12 cellular contexts compared by ENCODE assay signal in the genomic region with DNA sequence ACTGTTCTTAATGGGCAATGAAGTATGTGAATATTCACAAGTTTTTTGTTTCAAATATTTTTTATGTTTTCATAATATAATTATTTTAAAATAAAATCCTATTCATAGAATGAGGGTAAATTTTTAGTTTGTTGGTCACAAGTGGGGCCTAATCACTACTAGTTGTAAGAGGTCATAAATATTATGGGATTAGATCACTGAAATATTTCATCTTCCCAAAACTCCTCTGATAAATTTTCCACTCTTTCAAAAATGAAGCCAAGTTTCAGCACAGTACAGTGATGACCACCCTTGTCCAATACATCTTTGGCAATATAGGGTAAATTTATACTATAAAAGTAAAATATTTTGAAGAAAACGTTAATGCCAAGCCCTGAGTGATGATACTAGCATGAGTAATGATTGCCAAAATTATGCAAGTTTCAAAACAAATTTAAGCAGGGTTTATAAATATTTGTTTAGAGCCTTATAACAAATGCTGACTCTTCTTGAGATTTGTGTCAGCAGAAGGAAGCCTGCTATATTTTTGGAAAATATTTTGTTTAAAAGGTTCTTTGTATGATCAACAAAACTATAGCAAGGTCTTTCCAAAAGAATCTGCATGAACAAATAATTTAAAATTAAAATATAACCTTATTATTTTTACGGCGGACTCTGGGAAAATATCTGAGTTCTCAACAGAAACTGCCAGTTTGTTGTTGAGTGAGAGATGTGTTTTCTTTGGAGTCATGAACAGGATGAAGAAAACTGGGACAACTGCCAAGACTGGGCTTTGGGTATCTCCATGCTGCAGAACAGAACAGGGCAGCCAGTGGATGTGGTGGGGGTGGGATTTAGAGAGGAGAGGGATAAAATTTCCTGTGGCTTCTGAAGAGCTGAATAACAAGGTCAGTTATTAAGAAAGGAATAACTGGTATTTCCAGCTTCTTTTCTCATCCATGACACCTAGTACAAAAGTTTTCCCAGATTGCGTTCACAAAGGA. TPM values are rescaled to one million over a fixed set of nuclear protein-coding genes. Genes with fewer than 3 reads are reported as not detected.
DNase-seq lines count a peak whose midpoint lies in the region; ATAC-seq, FAIRE-seq and TF ChIP-seq lines count a peak whose summit lies in the region.
"Had no signal": no experiment of that assay in that cellular context is flagged by ENCODE, and none has a peak within 500 bp of the region (broad histone marks: within the 10 kb centered on the region; RNA-seq: fewer than 3 reads in every experiment).

No MANE protein-coding gene starts in this region.

- no peaks in the 10 kb centered on the region for H3K9me3 ChIP-seq in lung (ENCODE audit: control insufficient read depth in 2 of 2, insufficient read depth in 1 of 2, low read length in 1 of 2)

- H3K4me3 ChIP-seq in bronchial epithelial cell (ENCODE audit: low read depth, low read length) (no peak overlapping the region), lung (no peak overlapping the region)

- TF ChIP-seq CTCF in Calu3 (IDR thresholded peaks at IDR 0.05; ENCODE audit: unreplicated experiment): no peak
- TF ChIP-seq CTCF in bronchial epithelial cell (IDR thresholded peaks at IDR 0.05; ENCODE audit: insufficient read depth, low read length, severe bottlenecking): no peak
- TF ChIP-seq CTCF in lung (IDR thresholded peaks at IDR 0.05; ENCODE audit: control extremely low read depth, extremely low read depth): no peak

- peak overlapping the region; percentile 51 for H3K4me3 Mint-ChIP-seq in Calu3 (ENCODE audit: low read depth, unreplicated experiment)
- H3K4me3 Mint-ChIP-seq: activated naive CD4-positive, alpha-beta T cell treated with anti-CD3 and anti-CD28 coated beads, Interleukin-2, amount 50 U/mL, for 24 hours; CD8-positive, alpha-beta T cell; stimulated activated naive B cell treated with anti-CD40 and anti-IgM and Interleukin-4, amounts not matched to agents 10 μg/mL and 1 μg/mL and 100 μg/mL, for 72 hours had no signal

- 50 to 80% methylated on average over 4 of the region's 4 CpGs for WGBS in lung, 2 donors

- no peaks in the 10 kb centered on the region for H3K36me3 ChIP-seq in bronchial epithelial cell (ENCODE audit: control insufficient read depth, insufficient read depth, low read length)
- no peaks in the 10 kb centered on the region for H3K36me3 ChIP-seq in lung (ENCODE audit: control insufficient read depth in 2 of 2, insufficient read depth in 2 of 2, low read length in 2 of 2)

- H3K27me3 ChIP-seq in bronchial epithelial cell (ENCODE audit: control insufficient read depth, insufficient read depth, low read length): no peaks in the 10 kb centered on the region
- no peaks in the 10 kb centered on the region for H3K27me3 ChIP-seq in lung (ENCODE audit: control insufficient read depth, insufficient read depth)

- intact Hi-C loops in Calu3 (cut with micrococcal nuclease; ENCODE audit: unreplicated experiment): no loop called here

- no peak for FAIRE-seq in bronchial epithelial cell (lab: Jason Lieb, UNC)
- FAIRE-seq: TTC549 had no signal

- peak overlapping the region; percentile 82 for H3K27ac Mint-ChIP-seq in Calu3 (ENCODE audit: unreplicated experiment)
- H3K27ac Mint-ChIP-seq: activated naive CD4-positive, alpha-beta T cell treated with anti-CD3 and anti-CD28 coated beads, Interleukin-2, amount 50 U/mL, for 24 hours; CD8-positive, alpha-beta T cell; stimulated activated naive B cell treated with anti-CD40 and anti-IgM and Interleukin-4, amounts not matched to agents 10 μg/mL and 1 μg/mL and 100 μg/mL, for 72 hours had no signal

- peak; percentile 83 for DNase-seq in Calu3
- peak; percentile 42 to 65 for DNase-seq in NCI-H2081 (lab: John Stamatoyannopoulos, UW)
- DNase-seq in bronchial epithelial cell (ENCODE audit: low read depth): peak; percentile 56
- DNase-seq in lung (ENCODE audit: low spot score): peak; percentile 50
- DNase-seq in activated CD4-positive, CD25-positive, alpha-beta regulatory T cell (lab: John Stamatoyannopoulos, UW): no peak
- no peak for DNase-seq in activated CD4-positive, alpha-beta T cell treated with anti-CD3 and anti-CD28 coated beads, Interleukin-2, amount 50 U/mL, for 1 hour
- DNase-seq: CD8-positive, alpha-beta T cell; stimulated activated naive B cell treated with anti-CD40 and anti-IgM and Interleukin-4, amounts not matched to agents 10 μg/mL and 1 μg/mL and 100 μg/mL, for 72 hours had no signal

- peaks cover 1 to 2% of the 10 kb centered on the region in 2 donors for H3K4me1 ChIP-seq in lung (ENCODE audit: control insufficient read depth in 2 of 2, insufficient read depth in 2 of 2, low read length in 2 of 2)

- peaks cover 12% of the 10 kb centered on the region for H3K36me3 Mint-ChIP-seq in Calu3 (ENCODE audit: insufficient read depth, unreplicated experiment)
- H3K36me3 Mint-ChIP-seq: activated naive CD4-positive, alpha-beta T cell treated with anti-CD3 and anti-CD28 coated beads, Interleukin-2, amount 50 U/mL, for 24 hours; CD8-positive, alpha-beta T cell; stimulated activated naive B cell treated with anti-CD40 and anti-IgM and Interleukin-4, amounts not matched to agents 10 μg/mL and 1 μg/mL and 100 μg/mL, for 72 hours had no signal

- BruUV-seq in Calu3 (replicated peaks; lab: Mats Ljungman, UMichigan): no TSS peak

- CTCF ChIA-PET in Calu3 (lab: Charles Lee): interaction anchor here (0.7 to 2.2 kb wide), 16 partner anchors 8 to 94 kb away, joined by 3 to 12 read pairs (median 4); a partner anchor contains a TSS

- ATAC-seq in lung (ENCODE audit: insufficient read depth, low FRiP score): no peak
- no peak for ATAC-seq in HG03378 (IDR thresholded peaks at IDR 0.05; ENCODE audit: unreplicated experiment)
- ATAC-seq in HG03571 (IDR thresholded peaks at IDR 0.05; ENCODE audit: unreplicated experiment): no peak
- ATAC-seq: CD8-positive, alpha-beta T cell; stimulated activated naive B cell treated with anti-CD40 and anti-IgM and Interleukin-4, amounts not matched to agents 10 μg/mL and 1 μg/mL and 100 μg/mL, for 72 hours had no signal

- peak overlapping the region in 1 of 2 donors; percentile 39 for H3K27ac ChIP-seq in lung (ENCODE audit: low read depth in 1 of 2, low read length in 1 of 2)

- H3K4me1 Mint-ChIP-seq in Calu3 (ENCODE audit: low read depth, unreplicated experiment): peaks cover 94% of the 10 kb centered on the region
- H3K4me1 Mint-ChIP-seq: activated naive CD4-positive, alpha-beta T cell treated with anti-CD3 and anti-CD28 coated beads, Interleukin-2, amount 50 U/mL, for 24 hours; stimulated activated naive B cell treated with anti-CD40 and anti-IgM and Interleukin-4, amounts not matched to agents 10 μg/mL and 1 μg/mL and 100 μg/mL, for 72 hours had no signal

- no peaks in the 10 kb centered on the region for H3K27me3 Mint-ChIP-seq in Calu3 (ENCODE audit: unreplicated experiment)

- H3K9me3 Mint-ChIP-seq in Calu3 (ENCODE audit: low read depth, unreplicated experiment): no peaks in the 10 kb centered on the region
- H3K9me3 Mint-ChIP-seq: activated naive CD4-positive, alpha-beta T cell treated with anti-CD3 and anti-CD28 coated beads, Interleukin-2, amount 50 U/mL, for 24 hours; CD8-positive, alpha-beta T cell; stimulated activated naive B cell treated with anti-CD40 and anti-IgM and Interleukin-4, amounts not matched to agents 10 μg/mL and 1 μg/mL and 100 μg/mL, for 72 hours had no signal

RNA-seq across cellular contexts. Expression of a gene that starts 17.9 kb away (rescaled TPM):
- total RNA-seq in Calu3 (2022) (919 and 981 TPM in 2 replicates), bronchial epithelial cell (23.2 and 63.9 TPM in 2 replicates), lung (100 to 1,000 TPM; 177 to 281 TPM)
- polyA plus RNA-seq in lung: 100 to 1,000 TPM; 215 to 261 TPM
- total RNA-seq: CD8-positive, alpha-beta T cell had no signal

Comparison
In these comparisons a context has a peak if more than half of its experiments do, and no peak if none do; other contexts are left out.
1. DNase-seq: peak in Calu3 (single experiment), NCI-H2081 (2 of 2), bronchial epithelial cell (single experiment) and lung (single experiment); none in activated CD4-positive, CD25-positive, alpha-beta regulatory T cell (0 of 4) and activated CD4-positive, alpha-beta T cell treated with anti-CD3 and anti-CD28 coated beads, Interleukin-2, amount 50 U/mL, for 1 hour (single experiment).